1 cellular context compared by ENCODE assay signal in genomic region chr3:159884661-159885402, GRCh38.
TF ChIP-seq lines count a peak whose summit lies in the region.

No MANE protein-coding gene starts in this region.

TF ChIP-seq in HepG2, 621 proteins besides CTCF, POLR2A, EP300 and RAD21 (continued from another document):
- TF ChIP-seq, protein P1, sequence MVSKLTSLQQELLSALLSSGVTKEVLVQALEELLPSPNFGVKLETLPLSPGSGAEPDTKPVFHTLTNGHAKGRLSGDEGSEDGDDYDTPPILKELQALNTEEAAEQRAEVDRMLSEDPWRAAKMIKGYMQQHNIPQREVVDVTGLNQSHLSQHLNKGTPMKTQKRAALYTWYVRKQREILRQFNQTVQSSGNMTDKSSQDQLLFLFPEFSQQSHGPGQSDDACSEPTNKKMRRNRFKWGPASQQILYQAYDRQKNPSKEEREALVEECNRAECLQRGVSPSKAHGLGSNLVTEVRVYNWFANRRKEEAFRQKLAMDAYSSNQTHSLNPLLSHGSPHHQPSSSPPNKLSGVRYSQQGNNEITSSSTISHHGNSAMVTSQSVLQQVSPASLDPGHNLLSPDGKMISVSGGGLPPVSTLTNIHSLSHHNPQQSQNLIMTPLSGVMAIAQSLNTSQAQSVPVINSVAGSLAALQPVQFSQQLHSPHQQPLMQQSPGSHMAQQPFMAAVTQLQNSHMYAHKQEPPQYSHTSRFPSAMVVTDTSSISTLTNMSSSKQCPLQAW (CRISPR knock-in tag; IDR thresholded peaks at IDR 0.05), result no peak
- TF ChIP-seq, protein P2, sequence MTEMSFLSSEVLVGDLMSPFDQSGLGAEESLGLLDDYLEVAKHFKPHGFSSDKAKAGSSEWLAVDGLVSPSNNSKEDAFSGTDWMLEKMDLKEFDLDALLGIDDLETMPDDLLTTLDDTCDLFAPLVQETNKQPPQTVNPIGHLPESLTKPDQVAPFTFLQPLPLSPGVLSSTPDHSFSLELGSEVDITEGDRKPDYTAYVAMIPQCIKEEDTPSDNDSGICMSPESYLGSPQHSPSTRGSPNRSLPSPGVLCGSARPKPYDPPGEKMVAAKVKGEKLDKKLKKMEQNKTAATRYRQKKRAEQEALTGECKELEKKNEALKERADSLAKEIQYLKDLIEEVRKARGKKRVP (CRISPR knock-in tag; IDR thresholded peaks at IDR 0.05), result no peak
- TF ChIP-seq JUNB (CRISPR knock-in tag; IDR thresholded peaks at IDR 0.05; ENCODE audit: borderline replicate concordance), result no peak
- peak; percentile 42; the same call in 1 of the 2 replicates for TF ChIP-seq MIXL1 (CRISPR knock-in tag; IDR thresholded peaks at IDR 0.05)
- TF ChIP-seq ESRRA (CRISPR knock-in tag; IDR thresholded peaks at IDR 0.05; ENCODE audit: low read depth), result no peak
- TF ChIP-seq NONO (IDR thresholded peaks at IDR 0.05), result no peak
- TF ChIP-seq NONO (CRISPR knock-in tag; conservative IDR thresholded peaks at IDR 0.05), result no peak
- TF ChIP-seq NFE2L1 (CRISPR knock-in tag; IDR thresholded peaks at IDR 0.05; ENCODE audit: borderline replicate concordance), result no peak
- TF ChIP-seq MXD1 (CRISPR knock-in tag; IDR thresholded peaks at IDR 0.05), result no peak
- no peak for TF ChIP-seq DRAP1 (CRISPR knock-in tag; IDR thresholded peaks at IDR 0.05)
- TF ChIP-seq SOX13 (IDR thresholded peaks at IDR 0.05), result no peak
- TF ChIP-seq SOX13 (CRISPR knock-in tag; conservative IDR thresholded peaks at IDR 0.05 in 1 of 2, IDR thresholded peaks at IDR 0.05 in 1 of 2), result no peak
- no peak for TF ChIP-seq MBD4 (IDR thresholded peaks at IDR 0.05; ENCODE audit: borderline replicate concordance, low read length)
- TF ChIP-seq ZNF577 (CRISPR knock-in tag; IDR thresholded peaks at IDR 0.05; ENCODE audit: borderline replicate concordance, low read depth), result no peak
- TF ChIP-seq EHMT2 (IDR thresholded peaks at IDR 0.05; ENCODE audit: borderline replicate concordance, low read depth, low read length), result no peak
- peak; percentile 66 for TF ChIP-seq STAG1 (CRISPR knock-in tag; IDR thresholded peaks at IDR 0.05)
- TF ChIP-seq MXD4 (CRISPR knock-in tag; IDR thresholded peaks at IDR 0.05), result no peak
- TF ChIP-seq, protein P3, sequence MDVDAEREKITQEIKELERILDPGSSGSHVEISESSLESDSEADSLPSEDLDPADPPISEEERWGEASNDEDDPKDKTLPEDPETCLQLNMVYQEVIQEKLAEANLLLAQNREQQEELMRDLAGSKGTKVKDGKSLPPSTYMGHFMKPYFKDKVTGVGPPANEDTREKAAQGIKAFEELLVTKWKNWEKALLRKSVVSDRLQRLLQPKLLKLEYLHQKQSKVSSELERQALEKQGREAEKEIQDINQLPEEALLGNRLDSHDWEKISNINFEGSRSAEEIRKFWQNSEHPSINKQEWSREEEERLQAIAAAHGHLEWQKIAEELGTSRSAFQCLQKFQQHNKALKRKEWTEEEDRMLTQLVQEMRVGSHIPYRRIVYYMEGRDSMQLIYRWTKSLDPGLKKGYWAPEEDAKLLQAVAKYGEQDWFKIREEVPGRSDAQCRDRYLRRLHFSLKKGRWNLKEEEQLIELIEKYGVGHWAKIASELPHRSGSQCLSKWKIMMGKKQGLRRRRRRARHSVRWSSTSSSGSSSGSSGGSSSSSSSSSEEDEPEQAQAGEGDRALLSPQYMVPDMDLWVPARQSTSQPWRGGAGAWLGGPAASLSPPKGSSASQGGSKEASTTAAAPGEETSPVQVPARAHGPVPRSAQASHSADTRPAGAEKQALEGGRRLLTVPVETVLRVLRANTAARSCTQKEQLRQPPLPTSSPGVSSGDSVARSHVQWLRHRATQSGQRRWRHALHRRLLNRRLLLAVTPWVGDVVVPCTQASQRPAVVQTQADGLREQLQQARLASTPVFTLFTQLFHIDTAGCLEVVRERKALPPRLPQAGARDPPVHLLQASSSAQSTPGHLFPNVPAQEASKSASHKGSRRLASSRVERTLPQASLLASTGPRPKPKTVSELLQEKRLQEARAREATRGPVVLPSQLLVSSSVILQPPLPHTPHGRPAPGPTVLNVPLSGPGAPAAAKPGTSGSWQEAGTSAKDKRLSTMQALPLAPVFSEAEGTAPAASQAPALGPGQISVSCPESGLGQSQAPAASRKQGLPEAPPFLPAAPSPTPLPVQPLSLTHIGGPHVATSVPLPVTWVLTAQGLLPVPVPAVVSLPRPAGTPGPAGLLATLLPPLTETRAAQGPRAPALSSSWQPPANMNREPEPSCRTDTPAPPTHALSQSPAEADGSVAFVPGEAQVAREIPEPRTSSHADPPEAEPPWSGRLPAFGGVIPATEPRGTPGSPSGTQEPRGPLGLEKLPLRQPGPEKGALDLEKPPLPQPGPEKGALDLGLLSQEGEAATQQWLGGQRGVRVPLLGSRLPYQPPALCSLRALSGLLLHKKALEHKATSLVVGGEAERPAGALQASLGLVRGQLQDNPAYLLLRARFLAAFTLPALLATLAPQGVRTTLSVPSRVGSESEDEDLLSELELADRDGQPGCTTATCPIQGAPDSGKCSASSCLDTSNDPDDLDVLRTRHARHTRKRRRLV (CRISPR knock-in tag; IDR thresholded peaks at IDR 0.05), result no peak
- no peak for TF ChIP-seq TMF1 (CRISPR knock-in tag; IDR thresholded peaks at IDR 0.05; ENCODE audit: low read depth)
